In the genomic region with DNA sequence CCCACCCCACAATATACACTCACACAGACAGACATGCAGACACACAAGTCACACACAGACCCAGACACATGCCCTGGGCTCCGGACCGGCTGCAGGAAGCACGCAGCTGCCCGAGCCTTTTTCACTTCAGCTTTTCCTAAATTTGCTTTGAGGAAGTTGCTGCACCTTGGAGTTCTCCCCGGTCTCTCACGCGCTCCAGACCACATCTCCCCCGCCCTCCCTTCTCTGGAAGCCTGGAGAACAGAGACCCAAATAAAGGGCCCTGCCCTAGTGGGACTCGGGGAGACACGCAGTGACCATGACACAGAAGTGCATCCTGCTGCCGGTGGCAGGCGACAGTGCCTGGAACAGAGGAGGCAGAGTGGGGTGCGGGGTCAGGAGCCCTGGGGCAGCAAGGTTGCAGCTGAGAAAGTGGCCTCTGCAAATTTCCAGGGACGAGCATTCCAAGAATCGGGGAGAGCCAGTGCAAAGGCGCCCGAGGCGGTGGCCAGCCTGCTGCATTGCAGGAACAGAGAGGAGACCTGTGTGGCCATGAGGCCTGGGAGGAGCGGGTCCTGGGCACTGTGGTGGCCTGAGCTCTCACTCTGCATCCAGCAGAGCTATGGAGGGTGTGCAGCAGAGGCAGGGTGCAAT, we compare ENCODE assay signal across 9 cellular contexts. TPM values are rescaled to one million over a fixed set of nuclear protein-coding genes. Genes with fewer than 3 reads are reported as not detected.
A peak's percentile ranks its signal among the peaks of the same experiment; 100 is the strongest.
DNase-seq lines count a peak whose midpoint lies in the region; ATAC-seq, FAIRE-seq and TF ChIP-seq lines count a peak whose summit lies in the region.
"Had no signal": no experiment of that assay in that cellular context is flagged by ENCODE, and none has a peak within 500 bp of the region (broad histone marks: within the 10 kb centered on the region; RNA-seq: fewer than 3 reads in every experiment).

No MANE protein-coding gene starts in this region.

- ATAC-seq in T-cell (replicated peaks in 1 of 4): peak in 3 of 4 experiments; percentile 26 to 30 (median 29)
- peak in 1 of 2 donors; percentile 45 for ATAC-seq in gastrocnemius medialis

- no peaks in the 10 kb centered on the region for H3K9me3 Mint-ChIP-seq in T-cell

- CTCF ChIA-PET in T-cell (lab: Charles Lee): no interaction called here

- H3K27ac Mint-ChIP-seq in T-cell: peak overlapping the region in 1 of 2 donors; percentile 47

- H3K4me3 Mint-ChIP-seq in T-cell: no peak overlapping the region

- H3K36me3 ChIP-seq in gastrocnemius medialis: no peaks in the 10 kb centered on the region

- DNase-seq in GM12891 (ENCODE audit: insufficient read length, low spot score) (no peak), T-cell (peak in 1 of 34 experiments; percentile 25), hypothalamus (lab: John Stamatoyannopoulos, UW) (peak in 28 of 51 donors; percentile 14 to 59 (median 32)), gastrocnemius medialis (peak; percentile 34 to 58), D341Med (ENCODE audit: low spot score) (no peak), posterior vena cava (ENCODE audit: low spot score) (no peak), NCI-H1105 (lab: John Stamatoyannopoulos, UW) (no peak)
- no peak for DNase-seq in activated naive CD4-positive, alpha-beta T cell (lab: John Stamatoyannopoulos, UW)
- DNase-seq: stimulated activated CD4-positive, alpha-beta T cell treated with anti-CD3 and anti-CD28 coated beads, Interleukin-4, amount 100 ng/mL, for 24 hours had no signal

- H3K4me1 ChIP-seq in gastrocnemius medialis: peaks cover 22 to 47% of the 10 kb centered on the region in 2 donors

- no peak for TF ChIP-seq CTCF in gastrocnemius medialis (IDR thresholded peaks at IDR 0.05 in 4 of 5, conservative IDR thresholded peaks at IDR 0.05 in 1 of 5)

- POLR2A ChIA-PET in T-cell (lab: Charles Lee): no interaction called here

- peak overlapping the region in 3 of 4 donors; percentile 19 to 25 (median 23) for H3K4me3 ChIP-seq in gastrocnemius medialis

- no peaks in the 10 kb centered on the region for H3K27me3 ChIP-seq in gastrocnemius medialis

- H3K4me1 Mint-ChIP-seq in T-cell: peaks cover 5 to 12% (median 10%) of the 10 kb centered on the region in 3 donors

- in situ Hi-C loops in gastrocnemius medialis (cut with MboI; ENCODE audit: low sequenced_read_pairs in 4 of 4): loop anchor here in 1 of 4 donors (25.0 kb wide), 1 partner anchor 212 kb away; the partner anchor contains the start of genes ATF4 and MIEF1

- peak overlapping the region; percentile 4 to 61 (median 51) for H3K27ac ChIP-seq in gastrocnemius medialis

- peak; percentile 82 for FAIRE-seq in GM12891 (lab: Jason Lieb, UNC)

- no peaks in the 10 kb centered on the region for H3K36me3 Mint-ChIP-seq in T-cell

- TF ChIP-seq POLR2A in GM12891 (IDR thresholded peaks at IDR 0.05; ENCODE audit: low read depth, low read length): no peak
- peak in 1 of 2 donors; percentile 7 for TF ChIP-seq POLR2A in gastrocnemius medialis (IDR thresholded peaks at IDR 0.05)

- intact Hi-C loops in gastrocnemius medialis (cut with DNase I; ENCODE audit: low total_unique reads) (no loop called here), posterior vena cava (cut with DNase I) (no loop called here)

- peaks cover 28 to 32% of the 10 kb centered on the region in 2 donors for H3K27me3 Mint-ChIP-seq in T-cell

- H3K9me3 ChIP-seq in gastrocnemius medialis: no peaks in the 10 kb centered on the region

TF ChIP-seq in GM12891, 5 proteins besides CTCF, POLR2A, EP300 and RAD21:
- TF ChIP-seq SPI1 (IDR thresholded peaks at IDR 0.05; ENCODE audit: low read depth, low read length): 0 out of 2 replicates have a peak, but pooled peaks have one; percentile 8
- TF ChIP-seq POLR2AphosphoS5 (IDR thresholded peaks at IDR 0.05; ENCODE audit: low read depth, low read length): no peak

RNA-seq across cellular contexts. Expression of gene RPL3, which starts 19.1 kb away (rescaled TPM):
- polyA plus RNA-seq in GM12891 (2012; ENCODE audit: low read depth, missing spikeins): 5,515 TPM
- total RNA-seq in T-cell (1,000 to 10,000 TPM; 3,304 to 3,660 (median 3,479) TPM), gastrocnemius medialis (100 to 1,000 TPM; 261 to 680 (median 391) TPM), posterior vena cava (1,000 to 10,000 TPM; 1,303 to 1,339 TPM)

RNA-seq across cellular contexts. Expression of gene SYNGR1, which starts 49.5 kb away (rescaled TPM):
- polyA plus RNA-seq in GM12891 (2012; ENCODE audit: low read depth, missing spikeins): 4.9 TPM
- 1 to 10 TPM; 1.1 to 4.3 (median 2.7) TPM for total RNA-seq in T-cell
- 10 to 100 TPM in 2 of 4 donors, 1 to 10 TPM in 2; 2.8 to 17.2 (median 9.7) TPM for total RNA-seq in gastrocnemius medialis
- 10 to 100 TPM; 12.8 to 15.2 TPM for total RNA-seq in posterior vena cava

RNA-seq across cellular contexts. Expression of gene PDGFB, which starts 55.5 kb away (rescaled TPM):
- 1.1 TPM for polyA plus RNA-seq in GM12891 (2012; ENCODE audit: low read depth, missing spikeins)
- total RNA-seq in T-cell (10 to 100 TPM in 2 of 5 donors, 1 to 10 TPM in 3; 2.9 to 18.3 (median 4.6) TPM), gastrocnemius medialis (10 to 100 TPM in 1 of 4 donors, 1 to 10 TPM in 3; 6.0 to 20.0 (median 8.9) TPM), posterior vena cava (1 to 10 TPM; 7.5 to 8.1 TPM)

Comparison
In these comparisons a context has a peak if more than half of its experiments do, and no peak if none do; other contexts are left out.
1. DNase-seq: peak in hypothalamus (28 of 51) and gastrocnemius medialis (2 of 2); none in GM12891 (single experiment), D341Med (single experiment), posterior vena cava (single experiment), NCI-H1105 (single experiment) and activated naive CD4-positive, alpha-beta T cell (0 of 4).